3 cellular contexts compared by ENCODE assay signal in genomic region chr4:151404802-151405201, GRCh38. TPM values are rescaled to one million over a fixed set of nuclear protein-coding genes. Genes with fewer than 3 reads are reported as not detected.
"Had no signal": no experiment of that assay in that cellular context is flagged by ENCODE, and none has a peak within 500 bp of the region (broad histone marks: within the 10 kb centered on the region; RNA-seq: fewer than 3 reads in every experiment).

No MANE protein-coding gene starts in this region.

RNA-seq across cellular contexts. Expression of gene FHIP1A, which starts 4.2 kb away (rescaled TPM):
- total RNA-seq: activated T-helper 1 cell treated with anti-CD3 and anti-CD28 coated beads, Interleukin-12 subunit alpha, Interleukin-12 subunit beta, Interleukin-2, Interleukin-4 antibody, amounts not matched to agents 30 ng/mL and 10 ng/mL and 1 ng/mL, durations not matched to agents 14 hours and 24 hours and 36 hours; activated T-helper 2 cell treated with anti-CD3 and anti-CD28 coated beads, Interferon-gamma antibody, Interleukin-2, Interleukin-4, amounts not matched to agents 10 μg/mL and 5 μg/mL and 100 μg/mL, durations not matched to agents 14 hours and 24 hours and 36 hours; ascending aorta had no signal
